In the genomic region with DNA sequence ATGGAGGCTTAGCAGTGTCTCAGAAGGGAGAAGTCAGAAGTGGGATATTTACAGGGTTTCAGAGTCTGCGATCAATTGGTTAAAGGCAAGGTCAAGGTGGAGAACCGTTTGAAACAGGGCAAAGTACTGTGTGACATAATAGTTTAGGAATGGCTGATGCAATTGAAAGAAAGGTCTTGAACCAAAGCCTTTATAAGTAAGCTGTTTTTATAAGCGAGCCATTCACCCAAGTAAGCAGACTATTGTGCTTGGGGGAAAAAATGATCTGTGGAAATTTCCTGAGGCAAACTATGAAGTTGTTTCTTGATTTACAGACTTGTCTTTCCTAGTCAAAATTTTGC, we compare ENCODE assay signal across 19 cellular contexts.
DNase-seq lines count a peak whose midpoint lies in the region; ATAC-seq and TF ChIP-seq lines count a peak whose summit lies in the region.
"Had no signal": no experiment of that assay in that cellular context is flagged by ENCODE, and none has a peak within 500 bp of the region (broad histone marks: within the 10 kb centered on the region; RNA-seq: fewer than 3 reads in every experiment).

No MANE protein-coding gene starts in this region.

- peaks cover 0 to 3% (median 0%) of the 10 kb centered on the region in 4 donors for H3K4me1 ChIP-seq in right lobe of liver
- H3K4me1 ChIP-seq: parathyroid adenoma had no signal

- no peaks in the 10 kb centered on the region for H3K9me3 Mint-ChIP-seq in activated CD8-positive, alpha-beta memory T cell treated with anti-CD3 and anti-CD28 coated beads, Interleukin-2, amount 10 ng/mL, durations not matched to agents 7 days and 5 days (ENCODE audit: low read depth)

- H3K27ac Mint-ChIP-seq in activated CD8-positive, alpha-beta memory T cell treated with anti-CD3 and anti-CD28 coated beads, Interleukin-2, amount 10 ng/mL, durations not matched to agents 7 days and 5 days, result no peak overlapping the region
- H3K27ac Mint-ChIP-seq: activated naive CD4-positive, alpha-beta T cell treated with anti-CD3 and anti-CD28 coated beads, Interleukin-2, amount 10 ng/mL, durations not matched to agents 7 days and 5 days had no signal

- intact Hi-C loops in right lobe of liver (cut with DNase I), result no loop called here
- intact Hi-C loops in left colon (cut with DNase I, micrococcal nuclease), result no loop called here

- TF ChIP-seq CTCF in choroid plexus epithelial cell (conservative IDR thresholded peaks at IDR 0.05; ENCODE audit: low read depth, low read length) (no peak), right lobe of liver (IDR thresholded peaks at IDR 0.05) (no peak)

- H3K36me3 ChIP-seq in right lobe of liver, result no peaks in the 10 kb centered on the region

- H3K27ac ChIP-seq in right lobe of liver, result peak overlapping the region in 1 of 3 donors; percentile 2
- H3K27ac ChIP-seq: parathyroid adenoma had no signal

- H3K4me1 Mint-ChIP-seq in activated CD8-positive, alpha-beta memory T cell treated with anti-CD3 and anti-CD28 coated beads, Interleukin-2, amount 10 ng/mL, durations not matched to agents 7 days and 5 days, result peaks cover 10% of the 10 kb centered on the region

- TF ChIP-seq POLR2A in right lobe of liver (IDR thresholded peaks at IDR 0.05), result no peak

- no peak overlapping the region for H3K4me3 Mint-ChIP-seq in activated CD8-positive, alpha-beta memory T cell treated with anti-CD3 and anti-CD28 coated beads, Interleukin-2, amount 10 ng/mL, durations not matched to agents 7 days and 5 days
- H3K4me3 Mint-ChIP-seq: activated naive CD4-positive, alpha-beta T cell treated with anti-CD3 and anti-CD28 coated beads, Interleukin-2, amount 10 ng/mL, durations not matched to agents 7 days and 5 days had no signal

- ATAC-seq in right lobe of liver (peak; percentile 50 to 80 (median 72)), HG03196 (IDR thresholded peaks at IDR 0.05; ENCODE audit: unreplicated experiment) (no peak), left colon (no peak)
- no peak for ATAC-seq in activated CD8-positive, alpha-beta memory T cell treated with anti-CD3 and anti-CD28 coated beads, Interleukin-2, amount 10 ng/mL, durations not matched to agents 7 days and 5 days
- ATAC-seq: activated CD4-positive, CD25-positive, alpha-beta regulatory T cell treated with anti-CD3 and anti-CD28 coated beads, Interleukin-2, amount 50 U/mL, for 24 hours had no signal

- CTCF ChIA-PET in activated CD8-positive, alpha-beta memory T cell treated with anti-CD3 and anti-CD28 coated beads, Interleukin-2, amount 10 ng/mL, durations not matched to agents 7 days and 5 days (lab: Charles Lee), result no interaction called here

- no peaks in the 10 kb centered on the region for H3K36me3 Mint-ChIP-seq in activated CD8-positive, alpha-beta memory T cell treated with anti-CD3 and anti-CD28 coated beads, Interleukin-2, amount 10 ng/mL, durations not matched to agents 7 days and 5 days
- H3K36me3 Mint-ChIP-seq: activated naive CD4-positive, alpha-beta T cell treated with anti-CD3 and anti-CD28 coated beads, Interleukin-2, amount 10 ng/mL, durations not matched to agents 7 days and 5 days had no signal

- H3K27me3 ChIP-seq in right lobe of liver, result no peaks in the 10 kb centered on the region

- peaks cover 8% of the 10 kb centered on the region for H3K27me3 Mint-ChIP-seq in activated CD8-positive, alpha-beta memory T cell treated with anti-CD3 and anti-CD28 coated beads, Interleukin-2, amount 10 ng/mL, durations not matched to agents 7 days and 5 days

- H3K4me3 ChIP-seq in choroid plexus epithelial cell (ENCODE audit: low read depth, low read length) (no peak overlapping the region), right lobe of liver (no peak overlapping the region)

- DNase-seq in AG20443 (ENCODE audit: low spot score) (peak; percentile 25), NCI-H69 (lab: John Stamatoyannopoulos, UW) (peak; percentile 9), choroid plexus epithelial cell (ENCODE audit: low read depth) (peak; percentile 81), right lobe of liver (no peak), left colon (no peak)
- no peak for DNase-seq in activated CD4-positive, alpha-beta T cell treated with anti-CD3 and anti-CD28 coated beads, Interleukin-2, amount 50 U/mL, for 48 hours
- no peak for DNase-seq in activated CD8-positive, alpha-beta memory T cell treated with anti-CD3 and anti-CD28 coated beads, Interleukin-2, amount 10 ng/mL, durations not matched to agents 7 days and 5 days
- DNase-seq: activated CD8-positive, alpha-beta memory T cell treated with anti-CD3 and anti-CD28 coated beads, Interleukin-2, amount 50 U/mL, for 48 hours; activated naive CD4-positive, alpha-beta T cell treated with anti-CD3 and anti-CD28 coated beads, Interleukin-2, amount 10 ng/mL, durations not matched to agents 7 days and 5 days; central memory CD4-positive, alpha-beta T cell; COR-L47; head of caudate nucleus; KBM-7; NCI-H1105; NCI-H2171; T-helper 1 cell had no signal

- WGBS in right lobe of liver (ENCODE audit: insufficient coverage, low coverage, low lambda C conversion rate, missing lambda C conversion rate), result 39% methylated on average over 3 of the region's 3 CpGs

- no peaks in the 10 kb centered on the region for H3K9me3 ChIP-seq in right lobe of liver

Comparison
In these comparisons a context has a peak if more than half of its experiments do, and no peak if none do; other contexts are left out.
1. DNase-seq: peak in AG20443 (single experiment), NCI-H69 (single experiment) and choroid plexus epithelial cell (single experiment); none in right lobe of liver (0 of 3), activated CD4-positive, alpha-beta T cell treated with anti-CD3 and anti-CD28 coated beads, Interleukin-2, amount 50 U/mL, for 48 hours (0 of 2), activated CD8-positive, alpha-beta memory T cell treated with anti-CD3 and anti-CD28 coated beads, Interleukin-2, amount 10 ng/mL, durations not matched to agents 7 days and 5 days (single experiment) and left colon (0 of 2).
2. ATAC-seq: peak in right lobe of liver (4 of 4); none in HG03196 (single experiment), activated CD8-positive, alpha-beta memory T cell treated with anti-CD3 and anti-CD28 coated beads, Interleukin-2, amount 10 ng/mL, durations not matched to agents 7 days and 5 days (single experiment) and left colon (single experiment).